Comparison of ENCODE assay signal across 15 cellular contexts in the genomic region with DNA sequence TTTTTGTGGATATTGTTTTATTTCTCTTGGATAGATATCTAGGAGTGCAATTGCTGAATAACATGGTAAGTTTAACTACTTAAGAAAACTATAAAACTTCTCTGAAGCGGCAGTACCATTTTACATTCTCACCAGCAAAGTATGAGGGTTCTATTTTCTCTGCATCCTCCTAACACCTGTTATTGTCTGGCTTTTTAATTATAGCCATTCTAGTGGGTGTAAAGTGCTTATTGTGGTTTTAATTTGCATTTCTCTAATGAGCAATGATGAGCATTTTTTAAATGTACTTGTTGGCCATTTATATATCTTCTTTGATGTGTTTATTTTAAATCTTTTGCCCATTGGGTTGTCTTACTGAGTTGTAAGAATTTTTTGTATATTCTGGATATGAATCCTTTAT. TPM values are rescaled to one million over a fixed set of nuclear protein-coding genes. Genes with fewer than 3 reads are reported as not detected.
"Had no signal": no experiment of that assay in that cellular context is flagged by ENCODE, and none has a peak within 500 bp of the region (broad histone marks: within the 10 kb centered on the region; RNA-seq: fewer than 3 reads in every experiment).

No MANE protein-coding gene starts in this region.

- H3K9me3 ChIP-seq: gastroesophageal sphincter, left lung, upper lobe of right lung had no signal

- H3K27me3 ChIP-seq: gastroesophageal sphincter, left lung, upper lobe of right lung had no signal

- H3K4me1 ChIP-seq: left lung, upper lobe of right lung had no signal

- ATAC-seq: effector memory CD8-positive, alpha-beta T cell; gastroesophageal sphincter; left lung; upper lobe of right lung had no signal

- FAIRE-seq: keratinocyte, TTC549 had no signal

- H3K4me3 ChIP-seq: gastroesophageal sphincter, left lung, upper lobe of right lung had no signal

- H3K27ac ChIP-seq: epithelial cell of prostate, gastroesophageal sphincter, left lung, upper lobe of right lung had no signal

- DNase-seq: activated B cell treated with CpG ODN at 0.5 μM for 24 hours; activated CD4-positive, alpha-beta T cell treated with anti-CD3 and anti-CD28 coated beads, Interleukin-2, amount 10 ng/mL, durations not matched to agents 7 days and 5 days; activated gamma-delta T cell; activated T-cell treated with anti-CD3 and anti-CD28 coated beads, Interleukin-2, amount 50 U/mL, for 1 hour; amygdala; effector memory CD8-positive, alpha-beta T cell; left lung; occipital lobe; stimulated activated CD4-positive, alpha-beta T cell treated with anti-CD3 and anti-CD28 coated beads, Interleukin-2, amount 100 ng/mL, for 48 hours; stimulated activated CD8-positive, alpha-beta memory T cell treated with anti-CD3 and anti-CD28 coated beads, Interleukin-4, amount 100 ng/mL, for 48 hours; upper lobe of right lung had no signal

RNA-seq across cellular contexts. Expression of gene SMIM32, which starts 28.7 kb away (rescaled TPM):
- polyA plus RNA-seq: keratinocyte had no signal
